8 cellular contexts compared by ENCODE assay signal in the genomic region with DNA sequence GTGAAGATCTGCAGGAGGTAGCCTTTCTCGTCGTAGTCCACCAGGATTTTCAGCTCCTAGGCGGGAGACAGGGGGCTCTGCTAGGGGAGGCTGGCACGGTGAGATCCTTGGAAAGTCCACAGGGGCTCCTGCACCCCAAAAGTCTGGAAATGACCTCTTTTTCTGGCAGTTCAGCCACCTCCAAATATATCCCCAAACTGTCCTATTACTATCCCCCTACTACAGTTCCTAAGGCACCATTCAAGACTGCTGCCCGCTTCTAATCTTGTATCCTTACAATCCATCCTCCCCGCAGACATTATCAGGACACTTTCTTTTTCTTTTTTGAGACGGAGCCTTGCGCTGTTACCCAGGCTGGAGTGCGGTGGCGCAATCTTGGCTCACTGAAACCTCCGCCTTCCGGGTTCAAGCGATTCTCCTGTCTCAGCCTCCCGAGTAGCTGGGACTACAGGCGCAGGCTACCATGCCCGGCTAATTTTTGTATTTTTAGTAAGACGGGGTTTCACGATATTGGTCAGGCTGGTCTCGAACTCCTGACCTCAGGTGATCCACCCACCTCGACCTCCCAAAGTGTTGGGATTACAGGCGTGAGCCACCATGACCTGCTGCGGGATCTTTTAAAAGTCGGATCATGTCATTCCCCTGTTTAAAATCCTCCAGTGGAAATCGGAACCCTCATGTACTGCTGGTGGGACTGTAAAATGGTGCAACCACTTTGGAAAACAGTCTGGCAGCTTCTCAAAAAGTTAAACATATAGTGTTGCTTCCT. TPM values are rescaled to one million over a fixed set of nuclear protein-coding genes. Genes with fewer than 3 reads are reported as not detected.
DNase-seq lines count a peak whose midpoint lies in the region; ATAC-seq, FAIRE-seq and TF ChIP-seq lines count a peak whose summit lies in the region.

No MANE protein-coding gene starts in this region.

- H3K9me2 ChIP-seq in MM.1S (replicated peaks; ENCODE audit: insufficient read depth, low read length) (no peaks in the 10 kb centered on the region), neural cell (ENCODE audit: insufficient read depth, low read length) (no peaks in the 10 kb centered on the region)

- TF ChIP-seq CTCF in C4-2B (conservative IDR thresholded peaks at IDR 0.05) (no peak), MM.1S (IDR thresholded peaks at IDR 0.05; ENCODE audit: low read length) (no peak), colonic mucosa (IDR thresholded peaks at IDR 0.05) (no peak), neural cell (IDR thresholded peaks at IDR 0.05; ENCODE audit: poor library complexity, severe bottlenecking) (no peak)

- H4K20me1 ChIP-seq in MM.1S (ENCODE audit: insufficient read depth, low read length) (no peaks in the 10 kb centered on the region), neural cell (ENCODE audit: insufficient read depth) (no peaks in the 10 kb centered on the region)

- FAIRE-seq in GM19239 (lab: Jason Lieb, UNC), result no peak

- TF ChIP-seq RAD21 in neural cell (conservative IDR thresholded peaks at IDR 0.05), result no peak

- no peak for DNase-seq in MM.1S
- no peak for DNase-seq in colonic mucosa
- no peak for DNase-seq in NCI-H1930 (lab: John Stamatoyannopoulos, UW)
- no peak for DNase-seq in GM19239 (ENCODE audit: insufficient read length, low spot score)

- H2AFZ ChIP-seq in MM.1S (ENCODE audit: low read length) (peak overlapping the region; percentile 53; the same call in 1 of the 2 replicates), neural cell (ENCODE audit: low read depth, low read length) (peak overlapping the region; percentile 40)

- peak overlapping the region; percentile 77 for H3K27ac ChIP-seq in C4-2B
- H3K27ac ChIP-seq in MM.1S (ENCODE audit: low read length), result no peak overlapping the region
- peak overlapping the region; percentile 65 for H3K27ac ChIP-seq in colonic mucosa
- H3K27ac ChIP-seq in neural cell (ENCODE audit: low read length), result no peak overlapping the region

- H3K79me2 ChIP-seq in MM.1S (ENCODE audit: low read length) (no peaks in the 10 kb centered on the region), neural cell (replicated peaks; ENCODE audit: insufficient read depth, low read length) (no peaks in the 10 kb centered on the region)

- H3F3A ChIP-seq in MM.1S (ENCODE audit: insufficient read depth, low read length) (no peaks in the 10 kb centered on the region), neural cell (ENCODE audit: insufficient read depth, low read length, poor library complexity, severe bottlenecking) (no peaks in the 10 kb centered on the region)

- H3K36me3 ChIP-seq in MM.1S (replicated peaks; ENCODE audit: insufficient read depth, low read length) (no peaks in the 10 kb centered on the region), colonic mucosa (no peaks in the 10 kb centered on the region), neural cell (ENCODE audit: insufficient read depth, low read length) (no peaks in the 10 kb centered on the region)

- H3K4me2 ChIP-seq in MM.1S (ENCODE audit: low read depth, low read length), result peak overlapping the region; percentile 77
- H3K4me2 ChIP-seq in neural cell (ENCODE audit: low read length), result peak overlapping the region; percentile 35

- no peak for ATAC-seq in HG02763 (IDR thresholded peaks at IDR 0.05; ENCODE audit: unreplicated experiment)
- ATAC-seq in GM21786 (IDR thresholded peaks at IDR 0.05; ENCODE audit: unreplicated experiment), result no peak

- H3K9me3 ChIP-seq in MM.1S (replicated peaks; ENCODE audit: insufficient read depth, low read length), result no peaks in the 10 kb centered on the region
- H3K9me3 ChIP-seq in colonic mucosa, result no peaks in the 10 kb centered on the region
- H3K9me3 ChIP-seq in neural cell (ENCODE audit: low read length), result no peaks in the 10 kb centered on the region

- H3K9ac ChIP-seq in MM.1S (ENCODE audit: low read length) (peak overlapping the region; percentile 52; the same call in 1 of the 2 replicates), colonic mucosa (ENCODE audit: low read depth in 2 of 2, low read length in 2 of 2) (peak overlapping the region; percentile 61 to 84), neural cell (ENCODE audit: low read length) (no peak overlapping the region)

- no peaks in the 10 kb centered on the region for H3K27me3 ChIP-seq in MM.1S (replicated peaks; ENCODE audit: insufficient read depth, low read length)
- H3K27me3 ChIP-seq in colonic mucosa, result no peaks in the 10 kb centered on the region
- no peaks in the 10 kb centered on the region for H3K27me3 ChIP-seq in neural cell (ENCODE audit: insufficient read depth, low read depth, low read length)

- TF ChIP-seq EP300 in neural cell (conservative IDR thresholded peaks at IDR 0.05; ENCODE audit: poor library complexity, severe bottlenecking), result no peak

- H3K4me3 ChIP-seq in MM.1S (ENCODE audit: low read length), result peak overlapping the region; percentile 71
- peak overlapping the region; percentile 61 for H3K4me3 ChIP-seq in colonic mucosa
- peak overlapping the region; percentile 62 for H3K4me3 ChIP-seq in neural cell (ENCODE audit: low read length)

- H3K4me1 ChIP-seq in MM.1S (ENCODE audit: low read length), result no peaks in the 10 kb centered on the region
- no peaks in the 10 kb centered on the region for H3K4me1 ChIP-seq in colonic mucosa

- intact Hi-C loops in colonic mucosa (cut with DNase I), result no loop called here

TF ChIP-seq in neural cell, 6 proteins besides CTCF, POLR2A, EP300 and RAD21:
- TF ChIP-seq SMC3 (conservative IDR thresholded peaks at IDR 0.05; ENCODE audit: poor library complexity), result no peak
- TF ChIP-seq REST (IDR thresholded peaks at IDR 0.05; ENCODE audit: borderline replicate concordance), result no peak
- no peak for TF ChIP-seq MXI1 (conservative IDR thresholded peaks at IDR 0.05; ENCODE audit: poor library complexity, severe bottlenecking)
- no peak for TF ChIP-seq POLR2AphosphoS5 (IDR thresholded peaks at IDR 0.05)
- TF ChIP-seq TAF1 (IDR thresholded peaks at IDR 0.05; ENCODE audit: low read depth), result no peak
- TF ChIP-seq EZH2 (IDR thresholded peaks at IDR 0.05; ENCODE audit: borderline replicate concordance, insufficient read depth, low read length, poor library complexity, severe bottlenecking), result no peak

RNA-seq across cellular contexts. Expression of gene HPD, which starts 18.5 kb away (rescaled TPM):
- total RNA-seq in colonic mucosa, result under 1 TPM; 0.27 to 0.91 TPM
- not detected in 2 replicates for polyA plus RNA-seq in neural cell
- not detected in 2 replicates for polyA minus RNA-seq in neural cell

RNA-seq across cellular contexts. Expression of gene SETD1B, which starts 36.4 kb away (rescaled TPM):
- total RNA-seq in colonic mucosa, result 10 to 100 TPM; 20.4 to 25.4 TPM
- polyA plus RNA-seq in neural cell, result 2.6 and 3.2 TPM in 2 replicates
- 5.4 and 8.1 TPM in 2 replicates for polyA minus RNA-seq in neural cell

RNA-seq across cellular contexts. Expression of gene RHOF, which starts 46.7 kb away (rescaled TPM):
- total RNA-seq in colonic mucosa, result 10 to 100 TPM; 58.0 to 74.5 TPM
- 9.4 and 14.7 TPM in 2 replicates for polyA plus RNA-seq in neural cell
- 29.0 and 31.6 TPM in 2 replicates for polyA minus RNA-seq in neural cell

RNA-seq across cellular contexts. Expression of gene PSMD9, which starts 48.4 kb away (rescaled TPM):
- 10 to 100 TPM; 46.1 to 68.3 TPM for total RNA-seq in colonic mucosa
- 74.9 and 79.3 TPM in 2 replicates for polyA plus RNA-seq in neural cell
- polyA minus RNA-seq in neural cell, result 20.2 and 31.8 TPM in 2 replicates

Comparison
In these comparisons a context has a peak if more than half of its experiments do, and no peak if none do; other contexts are left out.
1. H3K27ac ChIP-seq: peak in C4-2B (single experiment) and colonic mucosa (single experiment); none in MM.1S (single experiment) and neural cell (single experiment).
2. Peak in every context shown above with its lines, with median percentiles within 50 percentile points of each other: H3K4me3 ChIP-seq.